In the genomic region with DNA sequence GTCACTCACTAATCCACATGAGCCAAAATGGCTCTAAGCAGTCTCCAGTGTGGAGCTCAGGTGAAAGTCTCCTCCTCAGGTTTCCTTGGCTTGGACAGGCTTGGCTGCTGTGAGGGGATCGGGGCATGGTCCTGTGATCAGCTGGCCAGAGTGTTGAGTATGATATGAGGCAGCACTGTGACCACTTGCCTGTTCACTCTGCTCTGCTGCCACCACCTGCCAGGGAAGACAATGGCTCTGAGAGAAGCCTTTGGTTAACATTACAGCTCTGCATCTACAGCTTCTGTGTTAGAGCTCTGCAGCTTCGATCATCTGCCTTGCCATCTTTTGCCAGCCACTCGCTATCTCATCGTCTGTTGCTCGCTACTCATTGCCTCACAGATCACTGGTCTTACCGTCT, we compare ENCODE assay signal across 26 cellular contexts. TPM values are rescaled to one million over a fixed set of nuclear protein-coding genes. Genes with fewer than 3 reads are reported as not detected.
"Had no signal": no experiment of that assay in that cellular context is flagged by ENCODE, and none has a peak within 500 bp of the region (broad histone marks: within the 10 kb centered on the region; RNA-seq: fewer than 3 reads in every experiment).

No MANE protein-coding gene starts in this region.

- H3K4me3 ChIP-seq: K562 had no signal

- DNase-seq: Kasumi-1; MV-4-11; NCI-H1048; NCI-H1105; NCI-H1417; NCI-H146; NCI-H1694 treated with DMSO at 0.1 percent for 48 hours; NCI-H1930; NCI-H2081; NCI-H2107; NCI-H226; NCI-H446; NCI-H510A; NCI-H524 treated with DMSO at 0.1 percent for 48 hours; NCI-H69; NK-92 treated with Interleukin-12 subunit alpha and Interleukin-12 subunit beta, amount 100 ng/mL, for 24 hours; PC-3; SHP77; SK-N-SH; SW 1271; T-cell had no signal

- H3K27ac Mint-ChIP-seq: IgD-negative memory B cell, T-cell had no signal

- H3K4me1 Mint-ChIP-seq: IgD-negative memory B cell, T-cell had no signal

- H3K4me2 ChIP-seq: KMS-11, SK-N-SH had no signal

- H3K9ac ChIP-seq: KMS-11, SK-N-SH had no signal

- H3K4me3 Mint-ChIP-seq: T-cell had no signal

- H3K27me3 Mint-ChIP-seq: IgD-negative memory B cell, T-cell had no signal

- H3K36me3 Mint-ChIP-seq: T-cell had no signal

- H3K27ac ChIP-seq: KMS-11, RWPE1 had no signal

RNA-seq across cellular contexts. Expression of a gene that starts 20.1 kb away (rescaled TPM):
- polyA plus RNA-seq: HepG2, IgD-negative memory B cell, K562 had no signal
